3 cellular contexts compared by ENCODE assay signal in the genomic region with DNA sequence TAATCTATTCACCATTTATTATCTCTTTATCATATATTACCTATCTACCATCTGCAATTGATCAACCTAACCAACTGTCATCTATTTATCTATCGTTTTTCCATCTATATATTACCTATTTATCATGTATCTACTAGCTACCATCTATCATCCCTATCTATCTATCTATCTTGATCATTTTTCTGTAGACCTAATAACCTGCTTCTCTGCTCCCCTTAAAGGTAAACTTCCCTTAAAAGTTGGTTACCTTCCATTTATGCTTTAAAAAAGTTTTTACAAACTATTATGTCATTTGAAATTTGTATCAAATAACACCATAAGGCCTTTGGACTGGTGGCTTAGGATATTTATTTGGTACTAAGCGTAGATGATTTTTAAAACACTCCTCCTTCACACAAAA.
"Had no signal": no experiment of that assay in that cellular context is flagged by ENCODE, and none has a peak within 500 bp of the region (broad histone marks: within the 10 kb centered on the region; RNA-seq: fewer than 3 reads in every experiment).

No MANE protein-coding gene starts in this region.

- H3K4me3 ChIP-seq: GM12878 had no signal

- ATAC-seq: GM12878 had no signal

- DNase-seq: GDM1, GF-D8 had no signal
